ENCODE assay signal across 28 cellular contexts in genomic region chr22:28769394-28770085, GRCh38.
"Had no signal": no experiment of that assay in that cellular context is flagged by ENCODE, and none has a peak within 500 bp of the region (broad histone marks: within the 10 kb centered on the region; RNA-seq: fewer than 3 reads in every experiment).

No MANE protein-coding gene starts in this region.

- H3K4me3 Mint-ChIP-seq: activated naive CD8-positive, alpha-beta T cell treated with anti-CD3 and anti-CD28 coated beads for 36 hours; activated T-cell treated with anti-CD3 and anti-CD28 coated beads, Interleukin-2, amount 50 U/mL, for 72 hours; stimulated activated naive B cell treated with anti-CD40 and anti-IgM and Interleukin-4, amounts not matched to agents 10 μg/mL and 1 μg/mL and 100 μg/mL, for 72 hours; T-cell had no signal

- ATAC-seq: activated T-cell treated with anti-CD3 and anti-CD28 coated beads, Interleukin-2, amount 50 U/mL, for 72 hours; left ventricle myocardium superior; stimulated activated naive B cell treated with anti-CD40 and anti-IgM and Interleukin-4, amounts not matched to agents 10 μg/mL and 1 μg/mL and 100 μg/mL, for 72 hours; T-cell had no signal

- H3K27me3 ChIP-seq: brain microvascular endothelial cell, esophagus muscularis mucosa, neutrophil, sigmoid colon, stomach, thyroid gland, upper lobe of left lung, vagina had no signal

- H3K27me3 Mint-ChIP-seq: activated naive CD8-positive, alpha-beta T cell treated with anti-CD3 and anti-CD28 coated beads for 36 hours; stimulated activated naive B cell treated with anti-CD40 and anti-IgM and Interleukin-4, amounts not matched to agents 10 μg/mL and 1 μg/mL and 100 μg/mL, for 72 hours; T-cell had no signal

- H3K4me2 ChIP-seq: smooth muscle cell had no signal

- H3K36me3 ChIP-seq: brain microvascular endothelial cell, esophagus muscularis mucosa, neutrophil, prostate gland, thyroid gland, vagina had no signal

- H3K9me3 Mint-ChIP-seq: activated T-cell treated with anti-CD3 and anti-CD28 coated beads, Interleukin-2, amount 50 U/mL, for 72 hours had no signal

- H3K27ac ChIP-seq: brain microvascular endothelial cell, coronary artery, esophagus muscularis mucosa, neutrophil, prostate gland, sigmoid colon, stomach, thyroid gland, upper lobe of left lung, vagina had no signal

- DNase-seq: activated CD4-positive, alpha-beta T cell treated with anti-CD3 and anti-CD28 coated beads for 4 hours; activated CD4-positive, alpha-beta T cell treated with anti-CD3 and anti-CD28 coated beads, Interleukin-2, amount 50 U/mL, for 4 hours; activated naive CD4-positive, alpha-beta T cell; activated naive CD8-positive, alpha-beta T cell treated with anti-CD3 and anti-CD28 coated beads for 36 hours; activated T-cell treated with anti-CD3 and anti-CD28 coated beads for 4 hours; activated T-cell treated with anti-CD3 and anti-CD28 coated beads, Interleukin-2, amount 50 U/mL, for 72 hours; amniotic stem cell; brain microvascular endothelial cell; foreskin melanocyte; islet precursor cell; left ventricle myocardium superior; mammary epithelial cell; retina; sigmoid colon; stimulated activated CD4-positive, alpha-beta T cell treated with anti-CD3 and anti-CD28 coated beads, Interleukin-15, amount 100 ng/mL, for 24 hours; stimulated activated CD4-positive, alpha-beta T cell treated with anti-CD3 and anti-CD28 coated beads, Interleukin-2, amount 100 ng/mL, for 24 hours; stimulated activated naive B cell treated with anti-CD40 and anti-IgM and Interleukin-4, amounts not matched to agents 10 μg/mL and 1 μg/mL and 100 μg/mL, for 72 hours; stomach; T-cell; thyroid gland; upper lobe of left lung had no signal

- H3K27ac Mint-ChIP-seq: activated naive CD8-positive, alpha-beta T cell treated with anti-CD3 and anti-CD28 coated beads for 36 hours; activated T-cell treated with anti-CD3 and anti-CD28 coated beads, Interleukin-2, amount 50 U/mL, for 72 hours; stimulated activated naive B cell treated with anti-CD40 and anti-IgM and Interleukin-4, amounts not matched to agents 10 μg/mL and 1 μg/mL and 100 μg/mL, for 72 hours; T-cell had no signal

- H3K9me3 ChIP-seq: esophagus muscularis mucosa, neutrophil, prostate gland, stomach, thyroid gland, upper lobe of left lung, vagina had no signal

- FAIRE-seq: astrocyte had no signal

- H3K4me3 ChIP-seq: coronary artery, esophagus muscularis mucosa, prostate gland, sigmoid colon, smooth muscle cell, stomach, thyroid gland, upper lobe of left lung, vagina had no signal
